11 cellular contexts compared by ENCODE assay signal in the genomic region with DNA sequence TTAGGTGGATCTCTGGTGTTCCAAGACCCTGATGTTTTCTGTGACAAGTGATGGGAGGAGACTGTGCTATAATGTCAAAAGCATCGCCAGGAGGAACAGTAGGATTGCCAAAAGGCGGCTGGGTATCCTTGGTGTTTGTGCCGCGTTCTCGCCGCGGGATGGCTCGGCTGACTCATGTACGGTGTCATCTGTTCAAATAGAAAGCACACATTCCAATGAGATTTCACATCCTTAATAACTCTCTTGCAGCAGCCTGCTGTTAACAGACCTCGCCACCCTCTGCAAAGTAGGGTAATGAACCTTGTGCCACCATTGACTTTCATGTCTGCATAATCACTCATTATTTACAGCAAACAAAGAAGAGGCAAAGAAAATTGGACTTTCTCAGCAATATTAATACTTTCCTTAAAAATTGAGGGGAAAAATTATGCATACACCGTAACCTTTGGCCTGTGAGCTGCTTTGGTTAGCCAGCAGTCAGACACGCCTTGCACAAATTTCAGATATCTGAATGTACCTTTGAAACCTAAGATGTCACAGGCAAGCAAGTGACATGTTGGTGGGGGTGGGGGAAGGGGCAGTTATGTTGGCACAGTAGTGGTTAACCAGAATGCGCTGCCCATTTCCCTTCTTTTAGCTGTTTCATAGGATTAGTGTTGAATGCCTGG.
A peak's percentile ranks its signal among the peaks of the same experiment; 100 is the strongest.
DNase-seq lines count a peak whose midpoint lies in the region; ATAC-seq, FAIRE-seq and TF ChIP-seq lines count a peak whose summit lies in the region.
"Had no signal": no experiment of that assay in that cellular context is flagged by ENCODE, and none has a peak within 500 bp of the region (broad histone marks: within the 10 kb centered on the region; RNA-seq: fewer than 3 reads in every experiment).

No MANE protein-coding gene starts in this region.

- CTCF ChIA-PET in Caco-2 (lab: Charles Lee) = no interaction called here

- peaks cover 8% of the 10 kb centered on the region for H3K4me1 Mint-ChIP-seq in Caco-2 (ENCODE audit: low read depth, unreplicated experiment)

- H3K27ac ChIP-seq in keratinocyte (ENCODE audit: control insufficient read depth, insufficient read depth, low read length) = peak overlapping the region; percentile 13
- H3K27ac ChIP-seq: thyroid gland had no signal

- no peak for ATAC-seq in GM18520 (IDR thresholded peaks at IDR 0.05; ENCODE audit: unreplicated experiment)
- no peak for ATAC-seq in GM18870 (IDR thresholded peaks at IDR 0.05; ENCODE audit: unreplicated experiment)

- peak; percentile 97 for FAIRE-seq in keratinocyte (lab: Jason Lieb, UNC)

- no peaks in the 10 kb centered on the region for H3K36me3 Mint-ChIP-seq in Caco-2 (ENCODE audit: insufficient read depth, unreplicated experiment)

- TF ChIP-seq CTCF in Caco-2 (IDR thresholded peaks at IDR 0.05; ENCODE audit: insufficient read depth in 1 of 2, low read depth in 1 of 2, low read length in 1 of 2, severe bottlenecking in 1 of 2, unreplicated experiment in 1 of 2) (no peak), keratinocyte (optimal IDR thresholded peaks at IDR 0.05 in 1 of 3, IDR thresholded peaks at IDR 0.05 in 1 of 3, conservative IDR thresholded peaks at IDR 0.05 in 1 of 3; ENCODE audit: extremely low read depth in 1 of 3, insufficient read depth in 2 of 3, low read length in 3 of 3) (peak in 1 of 3 experiments; percentile 43)

- H3K9me3 ChIP-seq in Caco-2 = no peaks in the 10 kb centered on the region
- no peaks in the 10 kb centered on the region for H3K9me3 ChIP-seq in keratinocyte (ENCODE audit: control insufficient read depth, low read depth, low read length)
- H3K9me3 ChIP-seq: thyroid gland had no signal

- no peaks in the 10 kb centered on the region for H3K27me3 ChIP-seq in Caco-2 (replicated peaks; ENCODE audit: control insufficient read depth, insufficient read depth, low read length)
- no peaks in the 10 kb centered on the region for H3K27me3 ChIP-seq in keratinocyte (ENCODE audit: control insufficient read depth, extremely low read depth, insufficient read depth, low read length)
- H3K27me3 ChIP-seq: thyroid gland had no signal

- H3K9me1 ChIP-seq in keratinocyte (ENCODE audit: control insufficient read depth, extremely low read depth, insufficient read depth, low read length) = no peaks in the 10 kb centered on the region

- no peak overlapping the region for H3K9ac ChIP-seq in keratinocyte (ENCODE audit: control insufficient read depth, extremely low read depth, insufficient read depth, low read length)

- POLR2A ChIA-PET in Caco-2 (lab: Charles Lee) = no interaction called here

- no peak overlapping the region for H2AFZ ChIP-seq in keratinocyte (ENCODE audit: control insufficient read depth, low read length)

- dilution Hi-C loops in keratinocyte (cut with MboI; ENCODE audit: extremely low pct_ligation_motif_present, low sequenced_read_pairs) = no loop called here

- no peak overlapping the region for H3K27ac Mint-ChIP-seq in Caco-2 (ENCODE audit: unreplicated experiment)

- no peaks in the 10 kb centered on the region for H3K9me3 Mint-ChIP-seq in Caco-2 (ENCODE audit: unreplicated experiment)

- no TSS peak for BruUV-seq in Caco-2 (replicated peaks; lab: Mats Ljungman, UMichigan)

- H3K4me3 Mint-ChIP-seq in Caco-2 (ENCODE audit: unreplicated experiment) = no peak overlapping the region

- H3K4me3 ChIP-seq in Caco-2 (ENCODE audit: low read depth, low read length) (no peak overlapping the region), keratinocyte (ENCODE audit: control insufficient read depth in 2 of 3, extremely low read depth in 1 of 3, insufficient read depth in 2 of 3, low read depth in 1 of 3, low read length in 3 of 3) (no peak overlapping the region)
- H3K4me3 ChIP-seq: thyroid gland had no signal

- no peaks in the 10 kb centered on the region for H3K79me2 ChIP-seq in keratinocyte (ENCODE audit: control insufficient read depth, insufficient read depth, low read length)

- H3K4me2 ChIP-seq in keratinocyte (ENCODE audit: control insufficient read depth, extremely low read depth, insufficient read depth, low read depth, low read length) = peak overlapping the region; percentile 39

- H3K4me1 ChIP-seq in Caco-2 (peaks cover 27% of the 10 kb centered on the region), keratinocyte (ENCODE audit: control insufficient read depth, extremely low read depth, insufficient read depth, low read length) (peaks cover 23% of the 10 kb centered on the region)
- H3K4me1 ChIP-seq: thyroid gland had no signal

- peak; percentile 32 to 52 for DNase-seq in Caco-2
- DNase-seq in LHCN-M2 (ENCODE audit: low read depth) = peak; percentile 96
- DNase-seq in amniotic epithelial cell (ENCODE audit: low read depth) = peak; percentile 85
- peak; percentile 26 for DNase-seq in keratinocyte (ENCODE audit: low read depth, low spot score)
- no peak for DNase-seq in NCI-H1930 (lab: John Stamatoyannopoulos, UW)
- DNase-seq in stimulated activated naive CD4-positive, alpha-beta T cell (lab: John Stamatoyannopoulos, UW) = no peak
- DNase-seq: effector CD8-positive, alpha-beta T cell; NCI-H187; thyroid gland had no signal

- H3K36me3 ChIP-seq in Caco-2 (ENCODE audit: control insufficient read depth, insufficient read depth, low read length) (no peaks in the 10 kb centered on the region), keratinocyte (ENCODE audit: control insufficient read depth in 2 of 2, extremely low read depth in 1 of 2, insufficient read depth in 2 of 2, low read length in 2 of 2) (no peaks in the 10 kb centered on the region)
- H3K36me3 ChIP-seq: thyroid gland had no signal

- intact Hi-C loops in Caco-2 (cut with micrococcal nuclease; ENCODE audit: unreplicated experiment) = loop anchor here (5.0 kb wide), 1 partner anchor 76 kb away; no protein-coding TSS in a partner anchor

- H4K20me1 ChIP-seq in keratinocyte (ENCODE audit: control insufficient read depth, extremely low read depth, insufficient read depth, low read length) = no peaks in the 10 kb centered on the region

- H3K27me3 Mint-ChIP-seq in Caco-2 (ENCODE audit: insufficient read depth, unreplicated experiment) = no peaks in the 10 kb centered on the region

Comparison
In these comparisons a context has a peak if more than half of its experiments do, and no peak if none do; other contexts are left out.
1. DNase-seq: peak in Caco-2 (2 of 2), LHCN-M2 (single experiment), amniotic epithelial cell (single experiment) and keratinocyte (single experiment); none in NCI-H1930 (0 of 2) and stimulated activated naive CD4-positive, alpha-beta T cell (0 of 6).